In genomic region chr16:87855852-87856715, GRCh38 we compare ENCODE assay signal across 8 cellular contexts. TPM values are rescaled to one million over a fixed set of nuclear protein-coding genes. Genes with fewer than 3 reads are reported as not detected.
DNase-seq lines count a peak whose midpoint lies in the region; ATAC-seq and TF ChIP-seq lines count a peak whose summit lies in the region.

No MANE protein-coding gene starts in this region.

- CTCF ChIA-PET in OCI-LY7 (lab: Charles Lee; ENCODE audit: unreplicated experiment), result no interaction called here

- no peaks in the 10 kb centered on the region for H3K27me3 ChIP-seq in DND-41 (ENCODE audit: insufficient read depth, low read length, poor library complexity)
- H3K27me3 ChIP-seq in mesenchymal stem cell (ENCODE audit: control insufficient read depth in 1 of 2, insufficient read depth in 1 of 2, low read length in 2 of 2), result peaks cover 0 to 4% of the 10 kb centered on the region in 2 experiments

- H4K20me1 ChIP-seq in DND-41 (ENCODE audit: insufficient read depth, low read length) (peaks cover 97% of the 10 kb centered on the region), OCI-LY7 (ENCODE audit: insufficient read depth, low read length) (peaks cover 15% of the 10 kb centered on the region)

- BruUV-seq in OCI-LY7 (replicated peaks; lab: Mats Ljungman, UMichigan), result no TSS peak

- no peaks in the 10 kb centered on the region for H3K9me2 ChIP-seq in OCI-LY7 (ENCODE audit: insufficient read depth, low read length)

- peak overlapping the region; percentile 93 for H3K27ac Mint-ChIP-seq in central memory CD8-positive, alpha-beta T cell (ENCODE audit: low read depth)

- peaks cover 100% of the 10 kb centered on the region for H3K79me2 ChIP-seq in DND-41 (ENCODE audit: insufficient read depth, low read length)
- H3K79me2 ChIP-seq in OCI-LY7 (ENCODE audit: insufficient read depth, low read depth, low read length), result peaks cover 96% of the 10 kb centered on the region

- peak overlapping the region; percentile 74 for H4K91ac ChIP-seq in mesenchymal stem cell (ENCODE audit: low read length)

- no peak overlapping the region for H3K23ac ChIP-seq in mesenchymal stem cell (ENCODE audit: low read length in 2 of 2)

- POLR2A ChIA-PET in OCI-LY7 (lab: Charles Lee), result interaction anchor here (0.7 to 1.1 kb wide), 4 partner anchors 9 to 50 kb away, joined by 3 to 7 read pairs (median 4); no protein-coding TSS in a partner anchor

- H2AK5ac ChIP-seq in mesenchymal stem cell (ENCODE audit: low read length, severe bottlenecking), result peak overlapping the region; percentile 53

- DNase-seq in DND-41 (no peak), OCI-LY7 (ENCODE audit: low spot score) (peak; percentile 70), mesenchymal stem cell (peak; percentile 88), NCI-H1105 treated with DMSO at 0.1 percent for 48 hours (lab: John Stamatoyannopoulos, UW) (no peak), NCI-H82 treated with DMSO at 0.1 percent for 48 hours (lab: John Stamatoyannopoulos, UW; ENCODE audit: unreplicated experiment) (no peak)
- peak; percentile 35 to 48 for DNase-seq in central memory CD8-positive, alpha-beta T cell (ENCODE audit: low spot score in 2 of 2)

- peak overlapping the region in 1 of 2 experiments; percentile 57 for H3K4ac ChIP-seq in mesenchymal stem cell (ENCODE audit: low read depth in 1 of 2, low read length in 2 of 2)

- H3K4me3 ChIP-seq in DND-41 (ENCODE audit: low read depth in 1 of 2, low read length in 2 of 2) (no peak overlapping the region), OCI-LY7 (ENCODE audit: low read depth, low read length, poor library complexity, severe bottlenecking) (peak overlapping the region; percentile 58), mesenchymal stem cell (ENCODE audit: insufficient read depth in 1 of 2, low read depth in 1 of 2, low read length in 2 of 2) (no peak overlapping the region), urinary bladder (ENCODE audit: low read depth, low read length) (no peak overlapping the region)

- no peaks in the 10 kb centered on the region for H3K27me3 Mint-ChIP-seq in central memory CD8-positive, alpha-beta T cell

- no peak overlapping the region for H2BK5ac ChIP-seq in mesenchymal stem cell (ENCODE audit: low read depth, low read length, poor library complexity, severe bottlenecking)

- no peak for ATAC-seq in DND-41 (ENCODE audit: insufficient read depth, low read depth)
- ATAC-seq in central memory CD8-positive, alpha-beta T cell (replicated peaks; ENCODE audit: extremely low read depth, poor library complexity, severe bottlenecking), result peak; percentile 37
- ATAC-seq in HG02938 (IDR thresholded peaks at IDR 0.05; ENCODE audit: unreplicated experiment), result no peak

- peaks cover 15% of the 10 kb centered on the region for H3K79me1 ChIP-seq in mesenchymal stem cell (replicated peaks; ENCODE audit: low read length, poor library complexity, severe bottlenecking)

- no peaks in the 10 kb centered on the region for H3K9me3 Mint-ChIP-seq in central memory CD8-positive, alpha-beta T cell

- peaks cover 48% of the 10 kb centered on the region for H3K4me1 Mint-ChIP-seq in central memory CD8-positive, alpha-beta T cell

- no peak for TF ChIP-seq CTCF in DND-41 (IDR thresholded peaks at IDR 0.05; ENCODE audit: borderline replicate concordance, extremely low read depth, low read length, poor library complexity, severe bottlenecking)
- TF ChIP-seq CTCF in OCI-LY7 (conservative IDR thresholded peaks at IDR 0.05; ENCODE audit: low read length), result no peak

- H3K4me2 ChIP-seq in DND-41 (ENCODE audit: insufficient read depth, low read length) (peak overlapping the region; percentile 52), OCI-LY7 (ENCODE audit: low read length) (peak overlapping the region; percentile 72), mesenchymal stem cell (ENCODE audit: low read length, poor library complexity, severe bottlenecking) (peak overlapping the region; percentile 49)

- H2BK12ac ChIP-seq in mesenchymal stem cell (ENCODE audit: low read length in 2 of 2), result peak overlapping the region; percentile 23 to 44

- H3K36me3 Mint-ChIP-seq in central memory CD8-positive, alpha-beta T cell (ENCODE audit: insufficient read depth), result peaks cover 46% of the 10 kb centered on the region

- H3K36me3 ChIP-seq in DND-41 (ENCODE audit: insufficient read depth, low read length) (peaks cover 96% of the 10 kb centered on the region), OCI-LY7 (ENCODE audit: insufficient read depth, low read length) (peaks cover 91% of the 10 kb centered on the region), mesenchymal stem cell (ENCODE audit: control insufficient read depth in 1 of 2, insufficient read depth in 2 of 2, low read depth in 1 of 2, low read length in 2 of 2) (peaks cover 3 to 25% of the 10 kb centered on the region in 2 experiments), urinary bladder (ENCODE audit: insufficient read depth) (no peaks in the 10 kb centered on the region)

- peak overlapping the region; percentile 54 for H3K27ac ChIP-seq in DND-41 (ENCODE audit: low read length)
- H3K27ac ChIP-seq in OCI-LY7 (ENCODE audit: low read depth, low read length, poor library complexity, severe bottlenecking), result peak overlapping the region; percentile 85
- peak overlapping the region; percentile 64 for H3K27ac ChIP-seq in mesenchymal stem cell (ENCODE audit: low read length, poor library complexity, severe bottlenecking)
- H3K27ac ChIP-seq in urinary bladder (ENCODE audit: low read depth), result peak overlapping the region; percentile 84

- H2BK120ac ChIP-seq in mesenchymal stem cell (ENCODE audit: low read depth, low read length), result peak overlapping the region; percentile 21

- H2AFZ ChIP-seq in DND-41 (ENCODE audit: low read depth, low read length), result no peak overlapping the region
- no peak overlapping the region for H2AFZ ChIP-seq in OCI-LY7 (ENCODE audit: low read length)
- H2AFZ ChIP-seq in mesenchymal stem cell (ENCODE audit: low read depth, low read length), result peak overlapping the region; percentile 46

- intact Hi-C loops in OCI-LY7 (cut with micrococcal nuclease; ENCODE audit: unreplicated experiment), result no loop called here

- H3K9me3 ChIP-seq in DND-41 (ENCODE audit: insufficient read depth, low read length, severe bottlenecking) (no peaks in the 10 kb centered on the region), OCI-LY7 (ENCODE audit: low read length) (no peaks in the 10 kb centered on the region), mesenchymal stem cell (ENCODE audit: control insufficient read depth, low read length) (no peaks in the 10 kb centered on the region)

- H3K4me1 ChIP-seq in DND-41 (ENCODE audit: insufficient read depth, low read length), result peaks cover 90% of the 10 kb centered on the region
- peaks cover 100% of the 10 kb centered on the region for H3K4me1 ChIP-seq in OCI-LY7 (ENCODE audit: insufficient read depth, low read length, poor library complexity, severe bottlenecking)
- H3K4me1 ChIP-seq in mesenchymal stem cell (ENCODE audit: control insufficient read depth, insufficient read depth, low read depth, low read length), result peaks cover 70% of the 10 kb centered on the region
- H3K4me1 ChIP-seq in urinary bladder (ENCODE audit: insufficient read depth), result no peaks in the 10 kb centered on the region

- H3K9ac ChIP-seq in DND-41 (ENCODE audit: low read depth, low read length), result no peak overlapping the region; the same call in 1 of the 2 replicates
- H3K9ac ChIP-seq in mesenchymal stem cell (ENCODE audit: low read length), result no peak overlapping the region

- H3K14ac ChIP-seq in mesenchymal stem cell (ENCODE audit: low read length in 2 of 2), result peak overlapping the region in 1 of 2 experiments; percentile 71

- H2BK15ac ChIP-seq in mesenchymal stem cell (ENCODE audit: low read depth, poor library complexity, severe bottlenecking), result peak overlapping the region; percentile 29

- 53% methylated on average over 26 of the region's 26 CpGs for WGBS in mesenchymal stem cell
- WGBS in urinary bladder, result 49% methylated on average over 26 of the region's 26 CpGs

- peak overlapping the region; percentile 68 to 69 for H3K18ac ChIP-seq in mesenchymal stem cell (ENCODE audit: low read depth in 1 of 2, low read length in 2 of 2)

- peak overlapping the region; percentile 57 for H4K8ac ChIP-seq in mesenchymal stem cell (ENCODE audit: low read length)

- H3K4me3 Mint-ChIP-seq in central memory CD8-positive, alpha-beta T cell, result peak overlapping the region; percentile 75

RNA-seq across cellular contexts. Expression of gene SLC7A5, which starts 13.2 kb away (rescaled TPM):
- total RNA-seq in OCI-LY7 (2014; rRNA removed; shearing (Covaris generic)), result 99.3 and 140 TPM in 2 replicates
- total RNA-seq in OCI-LY7 (2022), result 258 and 283 TPM in 2 replicates
- polyA plus RNA-seq in mesenchymal stem cell (2013, experiment 1 of 2), result 56.3 TPM
- polyA plus RNA-seq in mesenchymal stem cell (2013, experiment 2 of 2), result 54.9 TPM
- 3.2 TPM for total RNA-seq in urinary bladder
- 27.3 TPM for polyA plus RNA-seq in urinary bladder

Comparison
In these comparisons a context has a peak if more than half of its experiments do, and no peak if none do; other contexts are left out.
1. DNase-seq: peak in OCI-LY7 (single experiment), central memory CD8-positive, alpha-beta T cell (2 of 2) and mesenchymal stem cell (single experiment); none in DND-41 (single experiment), NCI-H1105 treated with DMSO at 0.1 percent for 48 hours (single experiment) and NCI-H82 treated with DMSO at 0.1 percent for 48 hours (single experiment).
2. RNA of gene SLC7A5, which starts 13.2 kb away (total RNA-seq): 99.3 to 283 TPM in OCI-LY7; 3.2 TPM in urinary bladder (single experiment); every median in the first group is over 10 times any median in the second.
3. Peak in every context shown above with its lines, with median percentiles within 50 percentile points of each other: H3K27ac ChIP-seq and H3K4me2 ChIP-seq.